24 cellular contexts compared by ENCODE assay signal in the genomic region with DNA sequence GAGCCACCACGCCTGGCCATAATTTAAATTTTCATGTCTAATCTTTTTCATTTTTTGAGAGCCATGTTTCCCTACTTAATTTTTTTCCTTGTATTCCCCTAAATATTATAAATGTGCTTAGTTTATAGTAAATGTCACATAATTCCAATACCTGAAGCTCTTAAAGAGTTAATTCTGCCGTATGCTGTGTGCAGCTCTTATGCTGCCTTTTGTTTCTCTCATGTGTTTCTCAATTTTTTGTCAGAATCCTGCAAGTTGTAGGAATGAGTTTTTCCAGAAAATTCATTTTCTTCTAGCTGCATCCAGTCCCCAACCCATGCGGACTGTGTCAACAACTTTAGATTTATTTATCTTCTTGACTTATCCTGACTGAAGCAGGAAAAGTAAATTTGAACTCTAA.
DNase-seq lines count a peak whose midpoint lies in the region; ATAC-seq and TF ChIP-seq lines count a peak whose summit lies in the region.
"Had no signal": no experiment of that assay in that cellular context is flagged by ENCODE, and none has a peak within 500 bp of the region (broad histone marks: within the 10 kb centered on the region; RNA-seq: fewer than 3 reads in every experiment).

No MANE protein-coding gene starts in this region.

- no peaks in the 10 kb centered on the region for H3K27me3 ChIP-seq in liver (ENCODE audit: control insufficient read depth in 4 of 4, insufficient read depth in 4 of 4, low read length in 3 of 4)
- H3K27me3 ChIP-seq: BLaER1 treated with 17β-estradiol and CSF1 and Interleukin-3, amounts not matched to agents 10 nM and 100 nM had no signal

- peak overlapping the region in 2 of 3 donors; percentile 26 to 27 for H3K4me3 ChIP-seq in liver (ENCODE audit: low read depth in 1 of 3, low read length in 3 of 3)
- H3K4me3 ChIP-seq: A549; BLaER1 treated with 17β-estradiol and CSF1 and Interleukin-3, amounts not matched to agents 10 nM and 100 nM; GM12878 had no signal

- peaks cover 0 to 8% (median 2%) of the 10 kb centered on the region in 4 donors for H3K4me1 ChIP-seq in liver (ENCODE audit: control insufficient read depth in 4 of 4, insufficient read depth in 4 of 4, low read length in 3 of 4)
- H3K4me1 ChIP-seq: A549; BLaER1 treated with 17β-estradiol and CSF1 and Interleukin-3, amounts not matched to agents 10 nM and 100 nM; Caco-2 had no signal

- H3K9me3 ChIP-seq in liver (ENCODE audit: control insufficient read depth in 4 of 4, low read length in 3 of 4), result no peaks in the 10 kb centered on the region
- H3K9me3 ChIP-seq: A549; BLaER1 treated with 17β-estradiol and CSF1 and Interleukin-3, amounts not matched to agents 10 nM and 100 nM; Caco-2 had no signal

- TF ChIP-seq RAD21 in liver (IDR thresholded peaks at IDR 0.05), result no peak

- CTCF ChIA-PET in Calu3 (lab: Charles Lee), result no interaction called here

- TF ChIP-seq CTCF in Calu3 (IDR thresholded peaks at IDR 0.05; ENCODE audit: unreplicated experiment), result no peak
- no peak for TF ChIP-seq CTCF in liver (IDR thresholded peaks at IDR 0.05; ENCODE audit: low read depth, low read length, missing input control)
- no peak for TF ChIP-seq CTCF in progenitor cell of endocrine pancreas (IDR thresholded peaks at IDR 0.05; ENCODE audit: unreplicated experiment)

- DNase-seq in Calu3 (no peak), left lobe of liver (ENCODE audit: low spot score) (no peak), progenitor cell of endocrine pancreas (ENCODE audit: low spot score, unreplicated experiment) (no peak), erythroblast (lab: John Stamatoyannopoulos, UW) (no peak), NOMO-1 treated with dmso at 0.1 percent for 144 hours (lab: John Stamatoyannopoulos, UW; ENCODE audit: unreplicated experiment) (no peak), NCI-H82 treated with DMSO at 0.1 percent for 48 hours (lab: John Stamatoyannopoulos, UW; ENCODE audit: unreplicated experiment) (no peak)
- no peak for DNase-seq in NK-92 treated with Interleukin-12 subunit alpha and Interleukin-12 subunit beta, amount 100 ng/mL, for 24 hours (lab: John Stamatoyannopoulos, UW)
- DNase-seq: AML-193; Caco-2; CD4-positive, alpha-beta T cell; CD8-positive, alpha-beta T cell; DMS 273 treated with DMSO at 0.1 percent for 48 hours; DMS153; DMS53; DMS79; DND-41; EL; GDM1 had no signal

- no peak for TF ChIP-seq POLR2A in erythroblast (IDR thresholded peaks at IDR 0.05; ENCODE audit: low read length)

- no peaks in the 10 kb centered on the region for H3K36me3 Mint-ChIP-seq in Calu3 (ENCODE audit: insufficient read depth, unreplicated experiment)
- peaks cover 8% of the 10 kb centered on the region for H3K36me3 Mint-ChIP-seq in progenitor cell of endocrine pancreas (ENCODE audit: insufficient read depth)
- H3K36me3 Mint-ChIP-seq: CD8-positive, alpha-beta T cell had no signal

- H3K27me3 Mint-ChIP-seq in Calu3 (ENCODE audit: unreplicated experiment) (no peaks in the 10 kb centered on the region), progenitor cell of endocrine pancreas (no peaks in the 10 kb centered on the region)
- H3K27me3 Mint-ChIP-seq: B cell; CD4-positive, alpha-beta T cell had no signal

- BruUV-seq in Calu3 (replicated peaks; lab: Mats Ljungman, UMichigan), result no TSS peak

- intact Hi-C loops in Calu3 (cut with micrococcal nuclease; ENCODE audit: unreplicated experiment), result no loop called here

- H3K27ac Mint-ChIP-seq in Calu3 (ENCODE audit: unreplicated experiment) (no peak overlapping the region), progenitor cell of endocrine pancreas (peak overlapping the region; percentile 50)
- H3K27ac Mint-ChIP-seq: B cell; CD4-positive, alpha-beta T cell; CD8-positive, alpha-beta T cell had no signal

- no peaks in the 10 kb centered on the region for H3K36me3 ChIP-seq in liver (ENCODE audit: control insufficient read depth in 4 of 4, insufficient read depth in 3 of 4, low read depth in 1 of 4, low read length in 3 of 4)
- H3K36me3 ChIP-seq: BLaER1 treated with 17β-estradiol and CSF1 and Interleukin-3, amounts not matched to agents 10 nM and 100 nM had no signal

- H3K4me3 Mint-ChIP-seq in Calu3 (ENCODE audit: low read depth, unreplicated experiment) (peak overlapping the region; percentile 36), progenitor cell of endocrine pancreas (ENCODE audit: low read depth) (no peak overlapping the region)
- H3K4me3 Mint-ChIP-seq: B cell; CD4-positive, alpha-beta T cell; CD8-positive, alpha-beta T cell had no signal

- WGBS in liver, result 49% methylated on average over 3 of the region's 3 CpGs

- ATAC-seq in left lobe of liver, result peak; percentile 40
- ATAC-seq: A549; CD8-positive, alpha-beta T cell; GM12878 had no signal

- H3K27ac ChIP-seq in liver (ENCODE audit: low read depth in 1 of 2, low read length in 2 of 2), result no peak overlapping the region
- H3K27ac ChIP-seq: A549; BLaER1 treated with 17β-estradiol and CSF1 and Interleukin-3, amounts not matched to agents 10 nM and 100 nM; C4-2B had no signal

- no peaks in the 10 kb centered on the region for H3K4me1 Mint-ChIP-seq in Calu3 (ENCODE audit: low read depth, unreplicated experiment)
- peaks cover 23% of the 10 kb centered on the region for H3K4me1 Mint-ChIP-seq in progenitor cell of endocrine pancreas (ENCODE audit: low read depth)
- H3K4me1 Mint-ChIP-seq: B cell had no signal

- H3K9me3 Mint-ChIP-seq in Calu3 (ENCODE audit: low read depth, unreplicated experiment), result no peaks in the 10 kb centered on the region
- H3K9me3 Mint-ChIP-seq in progenitor cell of endocrine pancreas (ENCODE audit: low read depth), result peaks cover 21% of the 10 kb centered on the region

- no peak overlapping the region for H3K9ac ChIP-seq in liver (ENCODE audit: low read depth in 1 of 2, low read length in 2 of 2)
- H3K9ac ChIP-seq: BLaER1 treated with 17β-estradiol and CSF1 and Interleukin-3, amounts not matched to agents 10 nM and 100 nM had no signal

TF ChIP-seq in liver, 16 proteins besides CTCF, POLR2A, EP300 and RAD21:
- no peak for TF ChIP-seq SP1 (IDR thresholded peaks at IDR 0.05)
- no peak for TF ChIP-seq FOXA2 (IDR thresholded peaks at IDR 0.05)
- no peak for TF ChIP-seq MAX (IDR thresholded peaks at IDR 0.05)
- no peak for TF ChIP-seq ZBTB33 (IDR thresholded peaks at IDR 0.05)
- TF ChIP-seq YY1 (IDR thresholded peaks at IDR 0.05), result no peak
- no peak for TF ChIP-seq HNF4A (conservative IDR thresholded peaks at IDR 0.05)
- TF ChIP-seq HNF4G (IDR thresholded peaks at IDR 0.05), result no peak
- no peak for TF ChIP-seq FOXA1 (IDR thresholded peaks at IDR 0.05)
- TF ChIP-seq EGR1 (IDR thresholded peaks at IDR 0.05; ENCODE audit: low read depth in 2 of 2), result no peak
- no peak for TF ChIP-seq GABPA (IDR thresholded peaks at IDR 0.05 in 1 of 2, conservative IDR thresholded peaks at IDR 0.05 in 1 of 2)
- TF ChIP-seq TAF1 (conservative IDR thresholded peaks at IDR 0.05), result no peak
- no peak for TF ChIP-seq JUND (IDR thresholded peaks at IDR 0.05)
- TF ChIP-seq REST (IDR thresholded peaks at IDR 0.05), result no peak
- TF ChIP-seq RXRA (IDR thresholded peaks at IDR 0.05), result no peak
- TF ChIP-seq ATF3 (IDR thresholded peaks at IDR 0.05), result no peak
- no peak for TF ChIP-seq NR2F2 (IDR thresholded peaks at IDR 0.05)
